1 cellular context compared by ENCODE assay signal in genomic region chr11:78946945-78947914, GRCh38.
TF ChIP-seq lines count a peak whose summit lies in the region.

No MANE protein-coding gene starts in this region.

TF ChIP-seq in HepG2, 621 proteins besides CTCF, POLR2A, EP300 and RAD21 (continued from another document and continues in another):
- TF ChIP-seq AHDC1 (CRISPR knock-in tag; IDR thresholded peaks at IDR 0.05; ENCODE audit: borderline replicate concordance) (peak; percentile 82), RXRA (CRISPR knock-in tag; IDR thresholded peaks at IDR 0.05) (no peak), ATF4 (CRISPR knock-in tag; IDR thresholded peaks at IDR 0.05) (no peak), SOX5 (CRISPR knock-in tag; IDR thresholded peaks at IDR 0.05; ENCODE audit: borderline replicate concordance) (peak; percentile 32; the same call in 1 of the 2 replicates), TCF7L2 (IDR thresholded peaks at IDR 0.05; ENCODE audit: low read depth, low read length) (no peak), MIXL1 (CRISPR knock-in tag; IDR thresholded peaks at IDR 0.05) (peak; percentile 28; the same call in 1 of the 2 replicates), SMAD1 (CRISPR knock-in tag; IDR thresholded peaks at IDR 0.05; ENCODE audit: borderline replicate concordance, low read depth) (no peak), ZNF761 (CRISPR knock-in tag; conservative IDR thresholded peaks at IDR 0.05) (no peak), ZEB1 (IDR thresholded peaks at IDR 0.05; ENCODE audit: insufficient replicate concordance, low read depth) (peak; percentile 54), HIC2 (CRISPR knock-in tag; IDR thresholded peaks at IDR 0.05; ENCODE audit: low read depth) (no peak), POGK (CRISPR knock-in tag; conservative IDR thresholded peaks at IDR 0.05) (no peak), ZNF234 (CRISPR knock-in tag; conservative IDR thresholded peaks at IDR 0.05) (no peak), KAT2B (IDR thresholded peaks at IDR 0.05; ENCODE audit: borderline replicate concordance, low read depth, low read length) (0 out of 2 replicates have a peak, but pooled peaks have one; percentile 11), SP2 (CRISPR knock-in tag; IDR thresholded peaks at IDR 0.05) (no peak), TBP (CRISPR knock-in tag; IDR thresholded peaks at IDR 0.05) (no peak), FOXA1 (IDR thresholded peaks at IDR 0.05) (no peak), FOXA1 (CRISPR knock-in tag; IDR thresholded peaks at IDR 0.05) (no peak), ZMAT5 (CRISPR knock-in tag; IDR thresholded peaks at IDR 0.05; ENCODE audit: borderline replicate concordance, low read depth) (no peak), NRL (CRISPR knock-in tag; IDR thresholded peaks at IDR 0.05; ENCODE audit: borderline replicate concordance) (no peak), FOXA3 (CRISPR knock-in tag; IDR thresholded peaks at IDR 0.05) (peak; percentile 67), ZNF670 (CRISPR knock-in tag; IDR thresholded peaks at IDR 0.05; ENCODE audit: borderline replicate concordance) (peak; percentile 62; the same call in 1 of the 2 replicates), GTF3A (CRISPR knock-in tag; conservative IDR thresholded peaks at IDR 0.05) (no peak), SNAPC4 (CRISPR knock-in tag; IDR thresholded peaks at IDR 0.05) (no peak), PAWR (CRISPR knock-in tag; IDR thresholded peaks at IDR 0.05; ENCODE audit: borderline replicate concordance) (no peak), ZNF646 (CRISPR knock-in tag; IDR thresholded peaks at IDR 0.05) (no peak), GATAD2A (CRISPR knock-in tag; IDR thresholded peaks at IDR 0.05) (peak; percentile 38; the same call in 1 of the 2 replicates), ZNF124 (CRISPR knock-in tag; IDR thresholded peaks at IDR 0.05) (no peak), ZNF556 (CRISPR knock-in tag; IDR thresholded peaks at IDR 0.05; ENCODE audit: borderline replicate concordance) (no peak; the same call in 1 of the 2 replicates), ETV5 (CRISPR knock-in tag; IDR thresholded peaks at IDR 0.05; ENCODE audit: borderline replicate concordance) (peak; percentile 12; the same call in 1 of the 2 replicates), ARID2 (CRISPR knock-in tag; IDR thresholded peaks at IDR 0.05; ENCODE audit: borderline replicate concordance) (no peak), TEAD3 (CRISPR knock-in tag; optimal IDR thresholded peaks at IDR 0.05; ENCODE audit: borderline replicate concordance) (peak; percentile 53), NFIC (IDR thresholded peaks at IDR 0.05; ENCODE audit: low read length) (peak; percentile 40; the same call in 1 of the 2 replicates), ZNF788 (CRISPR knock-in tag; IDR thresholded peaks at IDR 0.05; ENCODE audit: borderline replicate concordance) (no peak)
